14 cellular contexts compared by ENCODE assay signal in the genomic region with DNA sequence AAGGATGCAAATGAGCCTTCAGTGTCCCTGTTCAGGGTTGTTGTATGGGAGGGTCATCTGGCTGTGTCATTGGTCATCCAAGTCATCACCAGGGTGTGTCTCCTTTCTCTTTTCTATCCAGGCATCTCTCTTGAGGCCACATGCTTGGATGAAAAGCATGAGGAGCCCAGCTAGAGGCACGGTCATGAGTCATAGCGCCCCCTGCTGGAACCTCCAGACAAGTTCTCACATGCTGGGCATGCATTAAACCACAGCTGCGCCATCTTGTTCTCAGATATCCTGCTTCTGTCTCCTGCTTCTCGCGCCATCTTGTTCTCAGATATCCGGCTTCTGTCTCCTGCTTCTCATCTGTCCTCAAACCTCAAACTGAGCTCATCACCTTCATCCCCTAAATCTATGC. TPM values are rescaled to one million over a fixed set of nuclear protein-coding genes. Genes with fewer than 3 reads are reported as not detected.
A peak's percentile ranks its signal among the peaks of the same experiment; 100 is the strongest.
DNase-seq lines count a peak whose midpoint lies in the region; ATAC-seq, FAIRE-seq and TF ChIP-seq lines count a peak whose summit lies in the region.
"Not testable (repeated sequence)": the region's sequence is repeated elsewhere in the genome, so short reads cannot be mapped to it uniquely, and the experiment has no call there.
"Had no signal": no experiment of that assay in that cellular context is flagged by ENCODE, and none has a peak within 500 bp of the region (broad histone marks: within the 10 kb centered on the region; RNA-seq: fewer than 3 reads in every experiment).

No MANE protein-coding gene starts in this region.

- not testable (repeated sequence) for H3K36me3 ChIP-seq in GM23338 (ENCODE audit: insufficient read depth); left lung

- H3K27ac ChIP-seq in GM23338 (ENCODE audit: low read depth); left lung: not testable (repeated sequence)

- not testable (repeated sequence) for H2AFZ ChIP-seq in GM23338

- peak; percentile 39 for ATAC-seq in GM18909 (IDR thresholded peaks at IDR 0.05; ENCODE audit: poor library complexity, unreplicated experiment)
- peak; percentile 57 for ATAC-seq in GM23338
- peak; percentile 54 for ATAC-seq in HG03354 (IDR thresholded peaks at IDR 0.05; ENCODE audit: poor library complexity, severe bottlenecking, unreplicated experiment)
- peak; percentile 65 for ATAC-seq in activated CD8-positive, alpha-beta T cell treated with anti-CD3 and anti-CD28 coated beads for 36 hours
- ATAC-seq in esophagus mucosa, result peak; percentile 56
- peak; percentile 51 for ATAC-seq in left lung

- H3K4me1 Mint-ChIP-seq in GM23338; activated CD8-positive, alpha-beta T cell treated with anti-CD3 and anti-CD28 coated beads for 36 hours (ENCODE audit: low read depth): not testable (repeated sequence)

- POLR2A ChIA-PET in activated CD8-positive, alpha-beta T cell treated with anti-CD3 and anti-CD28 coated beads for 36 hours (lab: Charles Lee), result not testable (repeated sequence)

- not testable (repeated sequence) for H3K4me2 ChIP-seq in GM23338

- not testable (repeated sequence) for H3K27me3 Mint-ChIP-seq in GM23338 (ENCODE audit: insufficient read depth, low read depth, poor library complexity); activated CD8-positive, alpha-beta T cell treated with anti-CD3 and anti-CD28 coated beads for 36 hours

- intact Hi-C loops in activated CD8-positive, alpha-beta T cell treated with anti-CD3 and anti-CD28 coated beads for 36 hours (cut with micrococcal nuclease); left lung (cut with DNase I): not testable (repeated sequence)

- H3K36me3 Mint-ChIP-seq in GM23338 (ENCODE audit: low read depth); activated CD8-positive, alpha-beta T cell treated with anti-CD3 and anti-CD28 coated beads for 36 hours (ENCODE audit: low read depth): not testable (repeated sequence)

- not testable (repeated sequence) for H3K4me3 Mint-ChIP-seq in GM23338; activated CD8-positive, alpha-beta T cell treated with anti-CD3 and anti-CD28 coated beads for 36 hours

- CTCF ChIA-PET in activated CD8-positive, alpha-beta T cell treated with anti-CD3 and anti-CD28 coated beads for 36 hours (lab: Charles Lee), result not testable (repeated sequence)

- not testable (repeated sequence) for H3K79me2 ChIP-seq in GM23338 (replicated peaks; ENCODE audit: insufficient read depth)

- not testable (repeated sequence) for H3K9me3 ChIP-seq in left lung

- H3F3A ChIP-seq in GM23338 (replicated peaks; ENCODE audit: low read depth), result not testable (repeated sequence)

- H3K27me3 ChIP-seq in GM23338 (ENCODE audit: insufficient read depth); left lung: not testable (repeated sequence)

- not testable (repeated sequence) for DNase-seq in GM12891 (ENCODE audit: insufficient read length, low spot score); GM23338 (ENCODE audit: low spot score); activated CD8-positive, alpha-beta T cell treated with anti-CD3 and anti-CD28 coated beads for 36 hours; left lung

- not testable (repeated sequence) for H3K27ac Mint-ChIP-seq in GM23338; activated CD8-positive, alpha-beta T cell treated with anti-CD3 and anti-CD28 coated beads for 36 hours

- H3K4me1 ChIP-seq in GM23338 (ENCODE audit: insufficient read depth); left lung: not testable (repeated sequence)

- peak; percentile 13 for FAIRE-seq in GM12891 (lab: Jason Lieb, UNC)

- not testable (repeated sequence) for TF ChIP-seq POLR2A in GM12891 (IDR thresholded peaks at IDR 0.05; ENCODE audit: low read depth, low read length)

- not testable (repeated sequence) for H3K9me2 ChIP-seq in GM23338 (ENCODE audit: insufficient read depth)

- H4K20me1 ChIP-seq in GM23338 (replicated peaks; ENCODE audit: insufficient read depth), result not testable (repeated sequence)

- H3K4me3 ChIP-seq in GM23338, left lung: not testable (repeated sequence)

- TF ChIP-seq CTCF in GM23338 (conservative IDR thresholded peaks at IDR 0.05; ENCODE audit: low read depth in 2 of 2); activated CD8-positive, alpha-beta T cell treated with anti-CD3 and anti-CD28 coated beads for 36 hours (IDR thresholded peaks at IDR 0.05); left lung (IDR thresholded peaks at IDR 0.05): not testable (repeated sequence)

- not testable (repeated sequence) for H3K9me3 Mint-ChIP-seq in GM23338; activated CD8-positive, alpha-beta T cell treated with anti-CD3 and anti-CD28 coated beads for 36 hours

RNA-seq across cellular contexts. Expression of a gene that starts 14.1 kb away (rescaled TPM):
- polyA plus RNA-seq in GM12891 (2012; ENCODE audit: low read depth, missing spikeins), result 4.8 TPM
- total RNA-seq in GM23338 (2014; rRNA removed; shearing (Covaris generic)), result 27.1 and 27.3 TPM in 2 replicates
- polyA plus RNA-seq in GM23338 (2016; fragmentation: Nextera tagmentation; extraction: Ambion mirVana), result 10.2 TPM in 2 replicates
- total RNA-seq in activated CD8-positive, alpha-beta T cell treated with anti-CD3 and anti-CD28 coated beads for 36 hours, result 1 to 10 TPM; 6.7 to 7.5 TPM
- total RNA-seq in esophagus mucosa, result 47.0 TPM
- 10 to 100 TPM; 23.9 to 32.3 TPM for total RNA-seq in left lung

RNA-seq across cellular contexts. Expression of a gene that starts 34.2 kb away (rescaled TPM):
- not detected for polyA plus RNA-seq in GM12891 (2012; ENCODE audit: low read depth, missing spikeins)
- total RNA-seq in GM23338 (2014; rRNA removed; shearing (Covaris generic)), result not detected in 2 replicates
- polyA plus RNA-seq in GM23338 (2016; fragmentation: Nextera tagmentation; extraction: Ambion mirVana), result not detected in 2 replicates
- not detected for total RNA-seq in activated CD8-positive, alpha-beta T cell treated with anti-CD3 and anti-CD28 coated beads for 36 hours
- total RNA-seq in esophagus mucosa, result not detected
- total RNA-seq in left lung, result not detected
- total RNA-seq: A673; CD8-positive, alpha-beta T cell; H9; HT1080 had no signal
- polyA plus RNA-seq: BJ, CD14-positive monocyte, IgD-negative memory B cell had no signal

RNA-seq across cellular contexts. Expression of a gene that starts 57.0 kb away (rescaled TPM):
- polyA plus RNA-seq in GM12891 (2012; ENCODE audit: low read depth, missing spikeins), result 0.39 TPM
- 0.10 TPM in 1 of 2 replicates, not detected in the other for total RNA-seq in GM23338 (2014; rRNA removed; shearing (Covaris generic))
- 1.2 and 1.6 TPM in 2 replicates for polyA plus RNA-seq in GM23338 (2016; fragmentation: Nextera tagmentation; extraction: Ambion mirVana)
- not detected for total RNA-seq in activated CD8-positive, alpha-beta T cell treated with anti-CD3 and anti-CD28 coated beads for 36 hours
- total RNA-seq in esophagus mucosa (not detected), left lung (not detected)
- total RNA-seq: CD8-positive, alpha-beta T cell; H9; HT1080 had no signal
- polyA plus RNA-seq: CD14-positive monocyte, IgD-negative memory B cell had no signal
